1 cellular context compared by ENCODE assay signal in the genomic region with DNA sequence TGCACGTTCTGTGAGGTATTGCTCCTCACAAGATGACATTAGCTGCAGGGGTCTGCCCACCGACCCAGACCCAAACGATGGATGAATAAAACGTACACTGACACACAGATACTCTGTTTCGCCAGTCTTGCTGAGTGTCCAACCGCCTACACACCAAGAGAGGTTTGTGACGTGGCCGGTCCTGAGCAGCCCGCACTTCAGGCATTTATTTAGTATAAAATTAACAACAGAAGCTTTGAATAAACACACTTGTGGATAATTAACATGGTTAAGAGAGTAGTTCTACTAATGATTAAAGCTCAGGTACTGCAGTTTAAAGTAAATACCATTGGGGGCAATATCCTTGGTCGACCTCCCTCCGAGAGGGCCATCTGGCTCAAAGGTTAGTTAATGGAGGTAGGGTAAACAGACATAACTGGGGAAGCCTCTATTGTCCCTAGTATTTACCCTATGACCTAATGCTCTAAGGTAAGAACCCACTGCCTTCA.
A peak's percentile ranks its signal among the peaks of the same experiment; 100 is the strongest.
TF ChIP-seq lines count a peak whose summit lies in the region.

No MANE protein-coding gene starts in this region.

TF ChIP-seq in HepG2, 621 proteins besides CTCF, POLR2A, EP300 and RAD21 (continued from another document and continues in another):
- TF ChIP-seq, protein P1, sequence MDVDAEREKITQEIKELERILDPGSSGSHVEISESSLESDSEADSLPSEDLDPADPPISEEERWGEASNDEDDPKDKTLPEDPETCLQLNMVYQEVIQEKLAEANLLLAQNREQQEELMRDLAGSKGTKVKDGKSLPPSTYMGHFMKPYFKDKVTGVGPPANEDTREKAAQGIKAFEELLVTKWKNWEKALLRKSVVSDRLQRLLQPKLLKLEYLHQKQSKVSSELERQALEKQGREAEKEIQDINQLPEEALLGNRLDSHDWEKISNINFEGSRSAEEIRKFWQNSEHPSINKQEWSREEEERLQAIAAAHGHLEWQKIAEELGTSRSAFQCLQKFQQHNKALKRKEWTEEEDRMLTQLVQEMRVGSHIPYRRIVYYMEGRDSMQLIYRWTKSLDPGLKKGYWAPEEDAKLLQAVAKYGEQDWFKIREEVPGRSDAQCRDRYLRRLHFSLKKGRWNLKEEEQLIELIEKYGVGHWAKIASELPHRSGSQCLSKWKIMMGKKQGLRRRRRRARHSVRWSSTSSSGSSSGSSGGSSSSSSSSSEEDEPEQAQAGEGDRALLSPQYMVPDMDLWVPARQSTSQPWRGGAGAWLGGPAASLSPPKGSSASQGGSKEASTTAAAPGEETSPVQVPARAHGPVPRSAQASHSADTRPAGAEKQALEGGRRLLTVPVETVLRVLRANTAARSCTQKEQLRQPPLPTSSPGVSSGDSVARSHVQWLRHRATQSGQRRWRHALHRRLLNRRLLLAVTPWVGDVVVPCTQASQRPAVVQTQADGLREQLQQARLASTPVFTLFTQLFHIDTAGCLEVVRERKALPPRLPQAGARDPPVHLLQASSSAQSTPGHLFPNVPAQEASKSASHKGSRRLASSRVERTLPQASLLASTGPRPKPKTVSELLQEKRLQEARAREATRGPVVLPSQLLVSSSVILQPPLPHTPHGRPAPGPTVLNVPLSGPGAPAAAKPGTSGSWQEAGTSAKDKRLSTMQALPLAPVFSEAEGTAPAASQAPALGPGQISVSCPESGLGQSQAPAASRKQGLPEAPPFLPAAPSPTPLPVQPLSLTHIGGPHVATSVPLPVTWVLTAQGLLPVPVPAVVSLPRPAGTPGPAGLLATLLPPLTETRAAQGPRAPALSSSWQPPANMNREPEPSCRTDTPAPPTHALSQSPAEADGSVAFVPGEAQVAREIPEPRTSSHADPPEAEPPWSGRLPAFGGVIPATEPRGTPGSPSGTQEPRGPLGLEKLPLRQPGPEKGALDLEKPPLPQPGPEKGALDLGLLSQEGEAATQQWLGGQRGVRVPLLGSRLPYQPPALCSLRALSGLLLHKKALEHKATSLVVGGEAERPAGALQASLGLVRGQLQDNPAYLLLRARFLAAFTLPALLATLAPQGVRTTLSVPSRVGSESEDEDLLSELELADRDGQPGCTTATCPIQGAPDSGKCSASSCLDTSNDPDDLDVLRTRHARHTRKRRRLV (CRISPR knock-in tag; IDR thresholded peaks at IDR 0.05) = no peak
- no peak for TF ChIP-seq SYNCRIP (IDR thresholded peaks at IDR 0.05; ENCODE audit: insufficient read depth, low read depth, low read length)
- peak; percentile 40; the same call in 1 of the 2 replicates for TF ChIP-seq DMAP1 (CRISPR knock-in tag; IDR thresholded peaks at IDR 0.05)
- TF ChIP-seq, protein P2, sequence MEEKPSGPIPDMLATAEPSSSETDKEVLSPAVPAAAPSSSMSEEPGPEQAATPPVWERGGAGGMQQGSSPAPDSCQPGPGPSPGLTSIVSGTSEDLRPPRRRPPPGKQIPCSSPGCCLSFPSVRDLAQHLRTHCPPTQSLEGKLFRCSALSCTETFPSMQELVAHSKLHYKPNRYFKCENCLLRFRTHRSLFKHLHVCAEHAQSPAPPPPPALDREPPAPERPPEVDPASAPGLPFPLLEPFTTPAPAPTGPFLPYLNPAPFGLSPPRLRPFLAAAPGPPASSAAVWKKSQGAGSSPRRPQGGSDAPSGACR (CRISPR knock-in tag; IDR thresholded peaks at IDR 0.05) = no peak
- TF ChIP-seq POLR2G (IDR thresholded peaks at IDR 0.05; ENCODE audit: low read depth, low read length) = no peak
- no peak for TF ChIP-seq ZNF660 (CRISPR knock-in tag; IDR thresholded peaks at IDR 0.05; ENCODE audit: borderline replicate concordance, low read depth)
- no peak for TF ChIP-seq ZNF317 (CRISPR knock-in tag; IDR thresholded peaks at IDR 0.05)
- TF ChIP-seq SMARCE1 (IDR thresholded peaks at IDR 0.05; ENCODE audit: borderline replicate concordance) = no peak
- TF ChIP-seq ZNF383 (CRISPR knock-in tag; IDR thresholded peaks at IDR 0.05; ENCODE audit: borderline replicate concordance) = no peak
- TF ChIP-seq KDM6A (CRISPR knock-in tag; IDR thresholded peaks at IDR 0.05; ENCODE audit: low read depth) = peak; percentile 93
- peak; percentile 93 for TF ChIP-seq NR2F6 (IDR thresholded peaks at IDR 0.05)
- peak; percentile 86 for TF ChIP-seq NR2F6 (CRISPR knock-in tag; IDR thresholded peaks at IDR 0.05)
- no peak for TF ChIP-seq ZNF430 (CRISPR knock-in tag; IDR thresholded peaks at IDR 0.05)
- TF ChIP-seq, protein P3, sequence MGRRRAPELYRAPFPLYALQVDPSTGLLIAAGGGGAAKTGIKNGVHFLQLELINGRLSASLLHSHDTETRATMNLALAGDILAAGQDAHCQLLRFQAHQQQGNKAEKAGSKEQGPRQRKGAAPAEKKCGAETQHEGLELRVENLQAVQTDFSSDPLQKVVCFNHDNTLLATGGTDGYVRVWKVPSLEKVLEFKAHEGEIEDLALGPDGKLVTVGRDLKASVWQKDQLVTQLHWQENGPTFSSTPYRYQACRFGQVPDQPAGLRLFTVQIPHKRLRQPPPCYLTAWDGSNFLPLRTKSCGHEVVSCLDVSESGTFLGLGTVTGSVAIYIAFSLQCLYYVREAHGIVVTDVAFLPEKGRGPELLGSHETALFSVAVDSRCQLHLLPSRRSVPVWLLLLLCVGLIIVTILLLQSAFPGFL (CRISPR knock-in tag; IDR thresholded peaks at IDR 0.05) = no peak
- TF ChIP-seq, protein P4, sequence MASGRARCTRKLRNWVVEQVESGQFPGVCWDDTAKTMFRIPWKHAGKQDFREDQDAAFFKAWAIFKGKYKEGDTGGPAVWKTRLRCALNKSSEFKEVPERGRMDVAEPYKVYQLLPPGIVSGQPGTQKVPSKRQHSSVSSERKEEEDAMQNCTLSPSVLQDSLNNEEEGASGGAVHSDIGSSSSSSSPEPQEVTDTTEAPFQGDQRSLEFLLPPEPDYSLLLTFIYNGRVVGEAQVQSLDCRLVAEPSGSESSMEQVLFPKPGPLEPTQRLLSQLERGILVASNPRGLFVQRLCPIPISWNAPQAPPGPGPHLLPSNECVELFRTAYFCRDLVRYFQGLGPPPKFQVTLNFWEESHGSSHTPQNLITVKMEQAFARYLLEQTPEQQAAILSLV (CRISPR knock-in tag; IDR thresholded peaks at IDR 0.05; ENCODE audit: borderline replicate concordance) = no peak
- no peak for TF ChIP-seq THYN1 (CRISPR knock-in tag; IDR thresholded peaks at IDR 0.05; ENCODE audit: borderline replicate concordance, low read depth)
- TF ChIP-seq ZNF484 (CRISPR knock-in tag; IDR thresholded peaks at IDR 0.05; ENCODE audit: borderline replicate concordance, low read depth) = no peak
- no peak for TF ChIP-seq U2AF1 (optimal IDR thresholded peaks at IDR 0.05; ENCODE audit: low read depth, low read length)
- no peak; the same call in 1 of the 2 replicates for TF ChIP-seq ZNF441 (CRISPR knock-in tag; IDR thresholded peaks at IDR 0.05; ENCODE audit: borderline replicate concordance)
- TF ChIP-seq MXI1 (IDR thresholded peaks at IDR 0.05; ENCODE audit: borderline replicate concordance, low read depth, low read length) = no peak
- TF ChIP-seq ZNF7 (CRISPR knock-in tag; IDR thresholded peaks at IDR 0.05) = no peak
- TF ChIP-seq, protein P5, sequence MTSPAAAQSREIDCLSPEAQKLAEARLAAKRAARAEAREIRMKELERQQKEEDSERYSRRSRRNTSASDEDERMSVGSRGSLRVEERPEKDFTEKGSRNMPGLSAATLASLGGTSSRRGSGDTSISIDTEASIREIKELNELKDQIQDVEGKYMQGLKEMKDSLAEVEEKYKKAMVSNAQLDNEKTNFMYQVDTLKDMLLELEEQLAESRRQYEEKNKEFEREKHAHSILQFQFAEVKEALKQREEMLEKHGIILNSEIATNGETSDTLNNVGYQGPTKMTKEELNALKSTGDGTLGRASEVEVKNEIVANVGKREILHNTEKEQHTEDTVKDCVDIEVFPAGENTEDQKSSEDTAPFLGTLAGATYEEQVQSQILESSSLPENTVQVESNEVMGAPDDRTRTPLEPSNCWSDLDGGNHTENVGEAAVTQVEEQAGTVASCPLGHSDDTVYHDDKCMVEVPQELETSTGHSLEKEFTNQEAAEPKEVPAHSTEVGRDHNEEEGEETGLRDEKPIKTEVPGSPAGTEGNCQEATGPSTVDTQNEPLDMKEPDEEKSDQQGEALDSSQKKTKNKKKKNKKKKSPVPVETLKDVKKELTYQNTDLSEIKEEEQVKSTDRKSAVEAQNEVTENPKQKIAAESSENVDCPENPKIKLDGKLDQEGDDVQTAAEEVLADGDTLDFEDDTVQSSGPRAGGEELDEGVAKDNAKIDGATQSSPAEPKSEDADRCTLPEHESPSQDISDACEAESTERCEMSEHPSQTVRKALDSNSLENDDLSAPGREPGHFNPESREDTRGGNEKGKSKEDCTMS (CRISPR knock-in tag; conservative IDR thresholded peaks at IDR 0.05) = no peak
- no peak for TF ChIP-seq ZNF781 (CRISPR knock-in tag; IDR thresholded peaks at IDR 0.05; ENCODE audit: borderline replicate concordance, not compliant biosample characterization)
- no peak for TF ChIP-seq ZNF616 (CRISPR knock-in tag; IDR thresholded peaks at IDR 0.05; ENCODE audit: low read depth)
- no peak for TF ChIP-seq TBL1XR1 (IDR thresholded peaks at IDR 0.05; ENCODE audit: borderline replicate concordance, low read length, partially characterized antibody)
- no peak for TF ChIP-seq HES4 (CRISPR knock-in tag; IDR thresholded peaks at IDR 0.05; ENCODE audit: borderline replicate concordance)
- no peak for TF ChIP-seq TEAD2 (CRISPR knock-in tag; IDR thresholded peaks at IDR 0.05)
- TF ChIP-seq NAIF1 (CRISPR knock-in tag; IDR thresholded peaks at IDR 0.05; ENCODE audit: borderline replicate concordance) = no peak
- TF ChIP-seq ZNF672 (CRISPR knock-in tag; IDR thresholded peaks at IDR 0.05) = no peak
- peak; percentile 29; the same call in 1 of the 2 replicates for TF ChIP-seq ZNF652 (CRISPR knock-in tag; IDR thresholded peaks at IDR 0.05; ENCODE audit: borderline replicate concordance, low read depth)
- TF ChIP-seq, protein P6, sequence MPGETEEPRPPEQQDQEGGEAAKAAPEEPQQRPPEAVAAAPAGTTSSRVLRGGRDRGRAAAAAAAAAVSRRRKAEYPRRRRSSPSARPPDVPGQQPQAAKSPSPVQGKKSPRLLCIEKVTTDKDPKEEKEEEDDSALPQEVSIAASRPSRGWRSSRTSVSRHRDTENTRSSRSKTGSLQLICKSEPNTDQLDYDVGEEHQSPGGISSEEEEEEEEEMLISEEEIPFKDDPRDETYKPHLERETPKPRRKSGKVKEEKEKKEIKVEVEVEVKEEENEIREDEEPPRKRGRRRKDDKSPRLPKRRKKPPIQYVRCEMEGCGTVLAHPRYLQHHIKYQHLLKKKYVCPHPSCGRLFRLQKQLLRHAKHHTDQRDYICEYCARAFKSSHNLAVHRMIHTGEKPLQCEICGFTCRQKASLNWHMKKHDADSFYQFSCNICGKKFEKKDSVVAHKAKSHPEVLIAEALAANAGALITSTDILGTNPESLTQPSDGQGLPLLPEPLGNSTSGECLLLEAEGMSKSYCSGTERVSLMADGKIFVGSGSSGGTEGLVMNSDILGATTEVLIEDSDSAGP (CRISPR knock-in tag; IDR thresholded peaks at IDR 0.05; ENCODE audit: borderline replicate concordance) = no peak
- TF ChIP-seq, protein P7, sequence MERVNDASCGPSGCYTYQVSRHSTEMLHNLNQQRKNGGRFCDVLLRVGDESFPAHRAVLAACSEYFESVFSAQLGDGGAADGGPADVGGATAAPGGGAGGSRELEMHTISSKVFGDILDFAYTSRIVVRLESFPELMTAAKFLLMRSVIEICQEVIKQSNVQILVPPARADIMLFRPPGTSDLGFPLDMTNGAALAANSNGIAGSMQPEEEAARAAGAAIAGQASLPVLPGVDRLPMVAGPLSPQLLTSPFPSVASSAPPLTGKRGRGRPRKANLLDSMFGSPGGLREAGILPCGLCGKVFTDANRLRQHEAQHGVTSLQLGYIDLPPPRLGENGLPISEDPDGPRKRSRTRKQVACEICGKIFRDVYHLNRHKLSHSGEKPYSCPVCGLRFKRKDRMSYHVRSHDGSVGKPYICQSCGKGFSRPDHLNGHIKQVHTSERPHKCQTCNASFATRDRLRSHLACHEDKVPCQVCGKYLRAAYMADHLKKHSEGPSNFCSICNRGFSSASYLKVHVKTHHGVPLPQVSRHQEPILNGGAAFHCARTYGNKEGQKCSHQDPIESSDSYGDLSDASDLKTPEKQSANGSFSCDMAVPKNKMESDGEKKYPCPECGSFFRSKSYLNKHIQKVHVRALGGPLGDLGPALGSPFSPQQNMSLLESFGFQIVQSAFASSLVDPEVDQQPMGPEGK (CRISPR knock-in tag; IDR thresholded peaks at IDR 0.05) = peak; percentile 92
- TF ChIP-seq RNF2 (conservative IDR thresholded peaks at IDR 0.05; ENCODE audit: low read depth) = no peak
- TF ChIP-seq ZNF644 (CRISPR knock-in tag; IDR thresholded peaks at IDR 0.05; ENCODE audit: low read depth) = peak; percentile 82
- TF ChIP-seq ARHGAP35 (CRISPR knock-in tag; IDR thresholded peaks at IDR 0.05; ENCODE audit: borderline replicate concordance) = no peak
- TF ChIP-seq PCBP2 (optimal IDR thresholded peaks at IDR 0.05; ENCODE audit: low read depth, low read length, poor library complexity, severe bottlenecking) = no peak
- TF ChIP-seq, protein P8, sequence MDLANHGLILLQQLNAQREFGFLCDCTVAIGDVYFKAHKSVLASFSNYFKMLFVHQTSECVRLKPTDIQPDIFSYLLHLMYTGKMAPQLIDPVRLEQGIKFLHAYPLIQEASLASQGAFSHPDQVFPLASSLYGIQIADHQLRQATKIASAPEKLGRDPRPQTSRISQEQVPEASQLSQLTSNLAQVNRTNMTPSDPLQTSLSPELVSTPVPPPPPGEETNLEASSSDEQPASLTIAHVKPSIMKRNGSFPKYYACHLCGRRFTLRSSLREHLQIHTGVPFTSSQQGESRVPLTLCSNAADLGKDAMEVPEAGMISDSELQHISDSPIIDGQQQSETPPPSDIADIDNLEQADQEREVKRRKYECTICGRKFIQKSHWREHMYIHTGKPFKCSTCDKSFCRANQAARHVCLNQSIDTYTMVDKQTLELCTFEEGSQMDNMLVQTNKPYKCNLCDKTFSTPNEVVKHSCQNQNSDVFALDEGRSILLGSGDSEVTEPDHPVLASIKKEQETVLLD (CRISPR knock-in tag; IDR thresholded peaks at IDR 0.05; ENCODE audit: low read depth) = no peak
- TF ChIP-seq, protein P9, sequence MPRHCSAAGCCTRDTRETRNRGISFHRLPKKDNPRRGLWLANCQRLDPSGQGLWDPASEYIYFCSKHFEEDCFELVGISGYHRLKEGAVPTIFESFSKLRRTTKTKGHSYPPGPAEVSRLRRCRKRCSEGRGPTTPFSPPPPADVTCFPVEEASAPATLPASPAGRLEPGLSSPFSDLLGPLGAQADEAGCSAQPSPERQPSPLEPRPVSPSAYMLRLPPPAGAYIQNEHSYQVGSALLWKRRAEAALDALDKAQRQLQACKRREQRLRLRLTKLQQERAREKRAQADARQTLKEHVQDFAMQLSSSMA (CRISPR knock-in tag; IDR thresholded peaks at IDR 0.05) = no peak
- TF ChIP-seq ZNF558 (CRISPR knock-in tag; IDR thresholded peaks at IDR 0.05; ENCODE audit: borderline replicate concordance) = no peak
- no peak for TF ChIP-seq NR3C1 (CRISPR knock-in tag; IDR thresholded peaks at IDR 0.05)
- no peak for TF ChIP-seq CBFB (CRISPR knock-in tag; IDR thresholded peaks at IDR 0.05)
- peak; percentile 97 for TF ChIP-seq NCOA2 (CRISPR knock-in tag; IDR thresholded peaks at IDR 0.05)
- TF ChIP-seq, protein P10, sequence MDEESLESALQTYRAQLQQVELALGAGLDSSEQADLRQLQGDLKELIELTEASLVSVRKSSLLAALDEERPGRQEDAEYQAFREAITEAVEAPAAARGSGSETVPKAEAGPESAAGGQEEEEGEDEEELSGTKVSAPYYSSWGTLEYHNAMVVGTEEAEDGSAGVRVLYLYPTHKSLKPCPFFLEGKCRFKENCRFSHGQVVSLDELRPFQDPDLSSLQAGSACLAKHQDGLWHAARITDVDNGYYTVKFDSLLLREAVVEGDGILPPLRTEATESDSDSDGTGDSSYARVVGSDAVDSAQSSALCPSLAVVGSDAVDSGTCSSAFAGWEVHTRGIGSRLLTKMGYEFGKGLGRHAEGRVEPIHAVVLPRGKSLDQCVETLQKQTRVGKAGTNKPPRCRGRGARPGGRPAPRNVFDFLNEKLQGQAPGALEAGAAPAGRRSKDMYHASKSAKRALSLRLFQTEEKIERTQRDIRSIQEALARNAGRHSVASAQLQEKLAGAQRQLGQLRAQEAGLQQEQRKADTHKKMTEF (CRISPR knock-in tag; IDR thresholded peaks at IDR 0.05) = peak; percentile 96
- TF ChIP-seq MTF1 (CRISPR knock-in tag; IDR thresholded peaks at IDR 0.05) = no peak
- TF ChIP-seq ZNF329 (CRISPR knock-in tag; IDR thresholded peaks at IDR 0.05; ENCODE audit: low read depth) = no peak
